9 cellular contexts compared by ENCODE assay signal in the genomic region with DNA sequence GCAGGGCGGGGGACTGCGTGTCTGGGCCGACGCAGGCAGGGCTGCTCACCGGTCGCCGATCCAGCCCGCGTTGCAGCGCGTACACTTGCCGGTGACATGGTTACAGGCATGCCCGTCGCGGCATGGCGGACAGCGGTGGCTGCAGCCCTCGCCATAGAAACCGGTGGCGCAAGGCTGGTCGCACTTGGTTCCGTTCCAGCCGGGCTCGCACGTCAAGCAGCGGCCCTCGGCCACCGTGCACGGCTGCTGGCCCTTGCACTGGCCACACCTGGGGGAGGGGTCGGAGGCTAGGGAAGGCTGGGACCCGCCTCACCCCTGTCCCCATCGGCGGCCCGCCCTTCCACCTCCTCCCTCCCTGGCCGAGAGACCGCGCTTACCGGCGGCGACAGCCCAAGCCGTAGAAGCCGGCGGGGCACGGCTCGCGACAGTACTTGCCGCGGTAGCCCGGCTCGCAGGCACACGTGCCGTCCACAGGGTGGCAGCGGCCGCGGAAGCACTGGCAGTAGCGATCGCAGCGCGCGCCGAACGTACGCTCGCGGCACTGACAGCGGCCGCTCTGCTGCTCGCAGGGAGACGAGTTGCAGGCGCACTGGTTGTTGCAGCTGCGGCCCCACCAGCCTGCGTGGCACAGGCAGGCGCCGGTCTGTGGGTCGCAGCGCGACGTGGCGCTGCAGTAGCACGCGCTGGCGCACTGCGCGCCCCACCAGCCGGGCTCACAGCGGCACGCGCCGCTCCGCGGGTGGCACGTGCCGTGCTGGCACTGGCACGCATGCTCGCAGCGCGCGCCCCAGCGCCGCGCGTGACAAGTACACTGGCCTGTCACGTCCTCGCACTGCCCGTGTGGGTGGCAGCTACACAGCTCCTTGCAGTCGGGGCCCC. TPM values are rescaled to one million over a fixed set of nuclear protein-coding genes. Genes with fewer than 3 reads are reported as not detected.
DNase-seq lines count a peak whose midpoint lies in the region; ATAC-seq, FAIRE-seq and TF ChIP-seq lines count a peak whose summit lies in the region.
"Had no signal": no experiment of that assay in that cellular context is flagged by ENCODE, and none has a peak within 500 bp of the region (broad histone marks: within the 10 kb centered on the region; RNA-seq: fewer than 3 reads in every experiment).

No MANE protein-coding gene starts in this region.

- no peaks in the 10 kb centered on the region for H3K9me3 Mint-ChIP-seq in IgD-negative memory B cell
- H3K9me3 Mint-ChIP-seq in activated CD4-positive, alpha-beta T cell treated with anti-CD3 and anti-CD28 coated beads, Interleukin-2, amount 10 ng/mL, durations not matched to agents 7 days and 5 days, result no peaks in the 10 kb centered on the region
- H3K9me3 Mint-ChIP-seq in natural killer cell treated with Interleukin-12 subunit alpha and Interleukin-12 subunit beta and Interleukin-15 and Interleukin-18, amount 100 ng/mL, for 72 hours, result no peaks in the 10 kb centered on the region

- WGBS in H1 (ENCODE audit: extremely low coverage in 1 of 2, insufficient coverage in 1 of 2, insufficient read length in 1 of 2, insufficient replicate concordance in 2 of 2, low coverage in 1 of 2, low lambda C conversion rate in 2 of 2, missing lambda C conversion rate in 1 of 2), 2 experiments, result 9% methylated on average over 80 of the region's 106 CpGs; no CpG with 5 or more reads in 1 of the 2 experiments
- 26% methylated on average over 63 of the region's 106 CpGs; no CpG with 5 or more reads in 1 of the 2 donors for WGBS in transverse colon (ENCODE audit: low coverage in 1 of 2), 2 donors

- H3K4me2 ChIP-seq in H1 (ENCODE audit: insufficient read depth in 1 of 2, low read depth in 2 of 2, low read length in 2 of 2), result peak overlapping the region; percentile 33 to 85

- no peaks in the 10 kb centered on the region for H3K36me3 ChIP-seq in H1 (ENCODE audit: control insufficient read depth in 2 of 4, insufficient read depth in 4 of 4, low read length in 3 of 4)
- H3K36me3 ChIP-seq in transverse colon, result no peaks in the 10 kb centered on the region

- TF ChIP-seq POLR2A in H1 (IDR thresholded peaks at IDR 0.05; ENCODE audit: control extremely low read depth in 1 of 2, low read depth in 2 of 2, low read length in 2 of 2) (no peak), transverse colon (IDR thresholded peaks at IDR 0.05) (no peak)

- peaks cover 44% of the 10 kb centered on the region for H3K27me3 Mint-ChIP-seq in IgD-negative memory B cell
- peaks cover 74% of the 10 kb centered on the region for H3K27me3 Mint-ChIP-seq in activated CD4-positive, alpha-beta T cell treated with anti-CD3 and anti-CD28 coated beads, Interleukin-2, amount 10 ng/mL, durations not matched to agents 7 days and 5 days
- peaks cover 35 to 37% of the 10 kb centered on the region in 2 donors for H3K27me3 Mint-ChIP-seq in natural killer cell treated with Interleukin-12 subunit alpha and Interleukin-12 subunit beta and Interleukin-15 and Interleukin-18, amount 100 ng/mL, for 72 hours

- H3K4me3 ChIP-seq in AG04449 (ENCODE audit: low read depth, low read length), result no peak overlapping the region
- peak overlapping the region in 3 of 4 experiments; percentile 34 to 56 (median 38); a peak in 6 of 8 replicates for H3K4me3 ChIP-seq in H1 (ENCODE audit: extremely low read depth in 1 of 4, insufficient read depth in 2 of 4, low read depth in 3 of 4, low read length in 4 of 4)
- peak overlapping the region in 2 of 4 donors; percentile 19 to 27 for H3K4me3 ChIP-seq in transverse colon

- TF ChIP-seq EP300 in H1 (IDR thresholded peaks at IDR 0.05; ENCODE audit: borderline replicate concordance in 1 of 2, low read depth in 2 of 2, low read length in 2 of 2), result no peak
- no peak for TF ChIP-seq EP300 in transverse colon (IDR thresholded peaks at IDR 0.05; ENCODE audit: low read depth)

- intact Hi-C loops in transverse colon (cut with DNase I; ENCODE audit: low total_unique reads), result loop anchor here (5.0 kb wide), 1 partner anchor 1139 kb away; a partner anchor contains a TSS

- no peak overlapping the region for H3K14ac ChIP-seq in H1 (ENCODE audit: insufficient read length)

- H3K4me1 Mint-ChIP-seq in IgD-negative memory B cell, result peaks cover 9 to 14% (median 11%) of the 10 kb centered on the region in 3 donors
- peaks cover 16% of the 10 kb centered on the region for H3K4me1 Mint-ChIP-seq in activated CD4-positive, alpha-beta T cell treated with anti-CD3 and anti-CD28 coated beads, Interleukin-2, amount 10 ng/mL, durations not matched to agents 7 days and 5 days
- peaks cover 5 to 10% of the 10 kb centered on the region in 2 donors for H3K4me1 Mint-ChIP-seq in natural killer cell treated with Interleukin-12 subunit alpha and Interleukin-12 subunit beta and Interleukin-15 and Interleukin-18, amount 100 ng/mL, for 72 hours (ENCODE audit: low read depth in 2 of 2)

- no peak overlapping the region for H3K4ac ChIP-seq in H1 (replicated peaks; ENCODE audit: insufficient read length, low read depth, low read length)

- no peak overlapping the region for H4K91ac ChIP-seq in H1 (replicated peaks; ENCODE audit: insufficient read length, low read length)

- peak overlapping the region; percentile 70 to 88 (median 83) for H3K4me3 Mint-ChIP-seq in IgD-negative memory B cell
- H3K4me3 Mint-ChIP-seq in activated CD4-positive, alpha-beta T cell treated with anti-CD3 and anti-CD28 coated beads, Interleukin-2, amount 10 ng/mL, durations not matched to agents 7 days and 5 days, result peak overlapping the region; percentile 43
- peak overlapping the region; percentile 45 for H3K4me3 Mint-ChIP-seq in natural killer cell treated with Interleukin-12 subunit alpha and Interleukin-12 subunit beta and Interleukin-15 and Interleukin-18, amount 100 ng/mL, for 72 hours

- TF ChIP-seq CTCF in AG04449 (IDR thresholded peaks at IDR 0.05; ENCODE audit: insufficient read depth, low read length, missing control alignments) (peak; percentile 51), H1 (IDR thresholded peaks at IDR 0.05; ENCODE audit: control extremely low read depth in 1 of 3, insufficient read depth in 1 of 3, low read depth in 1 of 3, low read length in 3 of 3) (peak; percentile 30 to 52 (median 36)), transverse colon (IDR thresholded peaks at IDR 0.05) (peak; percentile 27 to 50 (median 39))

- no peak overlapping the region; the same call in 1 of the 2 replicates for H4K8ac ChIP-seq in H1 (ENCODE audit: extremely low read depth, insufficient read depth, low read length)

- in situ Hi-C loops in transverse colon (cut with MboI; ENCODE audit: low pct_ligation_motif_present in 1 of 4, low pct_unique_long_range_greater_than_20kb in 1 of 4, low sequenced_read_pairs in 3 of 4), result no loop called here

- peak; percentile 5 to 39; a peak in 1 of 4 replicates for TF ChIP-seq RAD21 in H1 (IDR thresholded peaks at IDR 0.05 in 1 of 2, conservative IDR thresholded peaks at IDR 0.05 in 1 of 2; ENCODE audit: low read depth in 2 of 2, low read length in 2 of 2)

- H3K36me3 Mint-ChIP-seq in IgD-negative memory B cell, result peaks cover 2% of the 10 kb centered on the region
- H3K36me3 Mint-ChIP-seq in activated CD4-positive, alpha-beta T cell treated with anti-CD3 and anti-CD28 coated beads, Interleukin-2, amount 10 ng/mL, durations not matched to agents 7 days and 5 days (ENCODE audit: low read depth), result peaks cover 4% of the 10 kb centered on the region
- H3K36me3 Mint-ChIP-seq in natural killer cell treated with Interleukin-12 subunit alpha and Interleukin-12 subunit beta and Interleukin-15 and Interleukin-18, amount 100 ng/mL, for 72 hours, result no peaks in the 10 kb centered on the region

- H3K79me2 ChIP-seq in H1 (ENCODE audit: control insufficient read depth in 1 of 2, insufficient read depth in 2 of 2, low read length in 2 of 2), result no peaks in the 10 kb centered on the region

- H2AFZ ChIP-seq in H1 (ENCODE audit: low read length), result no peak overlapping the region

- H3K23ac ChIP-seq in H1 (ENCODE audit: insufficient read length), result no peak overlapping the region

- H4K5ac ChIP-seq in H1 (ENCODE audit: insufficient read length, low read depth, low read length), result no peak overlapping the region

- H2BK5ac ChIP-seq in H1 (ENCODE audit: low read depth, low read length), result no peak overlapping the region; the same call in 1 of the 2 replicates

- no peak for DNase-seq in AG04449 (ENCODE audit: low read depth, low spot score)
- DNase-seq in activated CD4-positive, alpha-beta T cell treated with anti-CD3 and anti-CD28 coated beads, Interleukin-2, amount 10 ng/mL, durations not matched to agents 7 days and 5 days, result peak; percentile 66
- peak in 1 of 2 experiments; percentile 74 for DNase-seq in H1 (ENCODE audit: low read depth in 1 of 2, low spot score in 2 of 2)
- DNase-seq in natural killer cell treated with Interleukin-12 subunit alpha and Interleukin-12 subunit beta and Interleukin-15 and Interleukin-18, amount 100 ng/mL, for 72 hours (ENCODE audit: low spot score), result no peak
- DNase-seq in transverse colon, result peak; percentile 57
- DNase-seq in putamen (ENCODE audit: low spot score), result no peak

- peak; percentile 29 to 52 for ATAC-seq in natural killer cell treated with Interleukin-12 subunit alpha and Interleukin-12 subunit beta and Interleukin-15 and Interleukin-18, amount 100 ng/mL, for 72 hours
- ATAC-seq in HG03196 (IDR thresholded peaks at IDR 0.05; ENCODE audit: unreplicated experiment), result no peak

- peaks cover 2% of the 10 kb centered on the region for H3K79me1 ChIP-seq in H1 (ENCODE audit: low read depth, low read length)

- H3K27ac Mint-ChIP-seq in IgD-negative memory B cell, result peak overlapping the region in 1 of 3 donors; percentile 29
- H3K27ac Mint-ChIP-seq in activated CD4-positive, alpha-beta T cell treated with anti-CD3 and anti-CD28 coated beads, Interleukin-2, amount 10 ng/mL, durations not matched to agents 7 days and 5 days, result no peak overlapping the region
- H3K27ac Mint-ChIP-seq in natural killer cell treated with Interleukin-12 subunit alpha and Interleukin-12 subunit beta and Interleukin-15 and Interleukin-18, amount 100 ng/mL, for 72 hours, result no peak overlapping the region

- H3K56ac ChIP-seq in H1 (replicated peaks; ENCODE audit: insufficient read length, low read depth, low read length), result no peak overlapping the region

- H3K27ac ChIP-seq in H1 (ENCODE audit: low read depth, low read length) (no peak overlapping the region), transverse colon (no peak overlapping the region)

- H2BK120ac ChIP-seq in H1 (replicated peaks; ENCODE audit: low read depth, low read length), result no peak overlapping the region

- no peak overlapping the region for H2AK5ac ChIP-seq in H1 (ENCODE audit: low read depth, low read length)

- peak overlapping the region; percentile 46; the same call in 1 of the 2 replicates for H2BK15ac ChIP-seq in H1 (ENCODE audit: low read length)

- POLR2A ChIA-PET in AG04449 (lab: Yijun Ruan, JAX) (no interaction called here), H1 (lab: Charles Lee; ENCODE audit: partially characterized antibody) (no interaction called here)
- POLR2A ChIA-PET in activated CD4-positive, alpha-beta T cell treated with anti-CD3 and anti-CD28 coated beads, Interleukin-2, amount 10 ng/mL, durations not matched to agents 7 days and 5 days (lab: Charles Lee), result no interaction called here

- H3K4me1 ChIP-seq in H1 (replicated peaks in 1 of 4; ENCODE audit: control insufficient read depth in 3 of 4, insufficient read depth in 4 of 4, low read length in 3 of 4), result peaks cover 0 to 22% (median 14%) of the 10 kb centered on the region in 4 experiments; a peak in 5 of 7 replicates
- peaks cover 17 to 37% (median 32%) of the 10 kb centered on the region in 4 donors for H3K4me1 ChIP-seq in transverse colon

- FAIRE-seq in H1 (lab: Jason Lieb, UNC), result no peak
- FAIRE-seq: endometrium had no signal

- H2BK12ac ChIP-seq in H1 (ENCODE audit: low read depth, low read length), result peak overlapping the region; percentile 84; the same call in 1 of the 2 replicates

- peak overlapping the region; percentile 48; the same call in 1 of the 2 replicates for H3K18ac ChIP-seq in H1 (ENCODE audit: extremely low read depth, low read length)

- H4K20me1 ChIP-seq in H1 (replicated peaks in 1 of 2; ENCODE audit: control insufficient read depth in 1 of 2, insufficient read depth in 2 of 2, low read length in 2 of 2), result peaks cover 20 to 55% of the 10 kb centered on the region in 2 experiments

- CTCF ChIA-PET in AG04449 (lab: Yijun Ruan, JAX) (interaction anchor here (2.0 kb wide), 1 partner anchor 24 kb away, joined by 5 read pairs; no protein-coding TSS in a partner anchor), H1 (lab: Charles Lee; ENCODE audit: partially characterized antibody) (interaction anchor here (1.2 to 1.5 kb wide), 3 partner anchors 9 to 24 kb away, joined by 4 to 5 read pairs (median 5); no protein-coding TSS in a partner anchor)
- CTCF ChIA-PET in activated CD4-positive, alpha-beta T cell treated with anti-CD3 and anti-CD28 coated beads, Interleukin-2, amount 10 ng/mL, durations not matched to agents 7 days and 5 days (lab: Charles Lee), result interaction anchor here (0.5 kb wide), 1 partner anchor 44 kb away, joined by 3 read pairs; no protein-coding TSS in a partner anchor

- peaks cover 7% of the 10 kb centered on the region; the same call in 1 of the 2 replicates for H3K23me2 ChIP-seq in H1 (ENCODE audit: low read depth, low read length)

- no peak overlapping the region for H2BK20ac ChIP-seq in H1 (ENCODE audit: low read length)

- no peaks in the 10 kb centered on the region for H3K9me3 ChIP-seq in H1 (ENCODE audit: insufficient read depth in 2 of 2, low read depth in 1 of 2, low read length in 1 of 2)
- H3K9me3 ChIP-seq in transverse colon, result no peaks in the 10 kb centered on the region

- H3K9ac ChIP-seq in H1 (replicated peaks in 1 of 4; ENCODE audit: extremely low read depth in 1 of 4, low read depth in 3 of 4, low read length in 3 of 4), result no peak overlapping the region

- H3K27me3 ChIP-seq in H1 (replicated peaks in 1 of 4; ENCODE audit: control insufficient read depth in 3 of 4, extremely low read depth in 1 of 4, insufficient read depth in 3 of 4, low read length in 3 of 4) (peaks cover 27 to 74% (median 61%) of the 10 kb centered on the region in 4 experiments), transverse colon (peaks cover 95% of the 10 kb centered on the region)

RNA-seq across cellular contexts. Expression of a gene that starts 6.7 kb away (rescaled TPM):
- polyA plus RNA-seq in IgD-negative memory B cell (0.16 TPM), H1 (2011; rRNA removed) (4.2 and 7.1 TPM in 2 replicates)
- total RNA-seq in activated CD4-positive, alpha-beta T cell treated with anti-CD3 and anti-CD28 coated beads, Interleukin-2, amount 10 ng/mL, durations not matched to agents 7 days and 5 days, result 1 to 10 TPM; 1.1 to 1.2 TPM
- total RNA-seq in H1 (2021; fragmentation: NEBNext Ultra II Directional; extraction: Animal tissue kit (Norgen Biotek cat#: 25700)), result 9.8 and 10.0 TPM in 2 replicates
- 4.9 TPM for polyA plus RNA-seq in H1 (2011; cell fraction: cytosol; rRNA removed)
- polyA plus RNA-seq in H1 (2011; cell fraction: nucleus; rRNA removed), result 11.9 TPM
- polyA plus RNA-seq in H1 (2012, experiment 1 of 2), result 2.8 to 4.4 TPM (median 4.1 TPM) in 4 replicates
- polyA plus RNA-seq in H1 (2012, experiment 2 of 2), result 2.8 TPM
- 13.3 TPM for polyA plus RNA-seq in H1 (2013, experiment 1 of 2)
- 12.2 TPM for polyA plus RNA-seq in H1 (2013, experiment 2 of 2)
- 0.76 and 1.4 TPM in 2 replicates for polyA minus RNA-seq in H1 (2011; rRNA and poly(A)+ RNA removed)
- 4.8 TPM for polyA minus RNA-seq in H1 (2011; cell fraction: cytosol; rRNA and poly(A)+ RNA removed)
- 3.9 TPM for polyA minus RNA-seq in H1 (2011; cell fraction: nucleus; rRNA and poly(A)+ RNA removed)
- total RNA-seq in natural killer cell treated with Interleukin-12 subunit alpha and Interleukin-12 subunit beta and Interleukin-15 and Interleukin-18, amount 100 ng/mL, for 72 hours, result under 1 TPM in 1 of 2 donors, not detected in 1; 0.48 TPM
- total RNA-seq in transverse colon, result 10 to 100 TPM in 1 of 4 donors, 1 to 10 TPM in 3; 3.4 to 15.9 (median 8.7) TPM

RNA-seq across cellular contexts. Expression of a gene that starts 36.9 kb away (rescaled TPM):
- 6.6 TPM for polyA plus RNA-seq in IgD-negative memory B cell
- 10 to 100 TPM in 1 of 2 experiments, 1 to 10 TPM in 1; 8.6 to 11.1 TPM for total RNA-seq in activated CD4-positive, alpha-beta T cell treated with anti-CD3 and anti-CD28 coated beads, Interleukin-2, amount 10 ng/mL, durations not matched to agents 7 days and 5 days
- total RNA-seq in H1 (2021; fragmentation: NEBNext Ultra II Directional; extraction: Animal tissue kit (Norgen Biotek cat#: 25700)), result 44.9 and 45.7 TPM in 2 replicates
- polyA plus RNA-seq in H1 (2011; rRNA removed), result 29.7 and 35.3 TPM in 2 replicates
- 38.2 TPM for polyA plus RNA-seq in H1 (2011; cell fraction: cytosol; rRNA removed)
- polyA plus RNA-seq in H1 (2011; cell fraction: nucleus; rRNA removed), result 27.0 TPM
- polyA plus RNA-seq in H1 (2012, experiment 1 of 2), result 25.6 to 38.6 TPM (median 29.5 TPM) in 4 replicates
- 28.3 TPM for polyA plus RNA-seq in H1 (2012, experiment 2 of 2)
- 15.6 TPM for polyA plus RNA-seq in H1 (2013, experiment 1 of 2)
- 16.0 TPM for polyA plus RNA-seq in H1 (2013, experiment 2 of 2)
- 26.1 and 26.9 TPM in 2 replicates for polyA minus RNA-seq in H1 (2011; rRNA and poly(A)+ RNA removed)
- polyA minus RNA-seq in H1 (2011; cell fraction: cytosol; rRNA and poly(A)+ RNA removed), result 35.4 TPM
- polyA minus RNA-seq in H1 (2011; cell fraction: nucleus; rRNA and poly(A)+ RNA removed), result 18.6 TPM
- 10 to 100 TPM in 1 of 2 donors, 1 to 10 TPM in 1; 3.7 to 11.9 TPM for total RNA-seq in natural killer cell treated with Interleukin-12 subunit alpha and Interleukin-12 subunit beta and Interleukin-15 and Interleukin-18, amount 100 ng/mL, for 72 hours
- total RNA-seq in transverse colon, result 10 to 100 TPM in 1 of 4 donors, 1 to 10 TPM in 3; 1.9 to 11.5 (median 6.6) TPM

Comparison
In these comparisons a context has a peak if more than half of its experiments do, and no peak if none do; other contexts are left out.
1. DNase-seq: peak in activated CD4-positive, alpha-beta T cell treated with anti-CD3 and anti-CD28 coated beads, Interleukin-2, amount 10 ng/mL, durations not matched to agents 7 days and 5 days (single experiment) and transverse colon (single experiment); none in AG04449 (single experiment), natural killer cell treated with Interleukin-12 subunit alpha and Interleukin-12 subunit beta and Interleukin-15 and Interleukin-18, amount 100 ng/mL, for 72 hours (single experiment) and putamen (single experiment).
2. Peak in every context shown above with its lines, with median percentiles within 50 percentile points of each other: CTCF ChIP-seq and H3K4me3 Mint-ChIP-seq.